Comparison of ENCODE assay signal across 10 cellular contexts in genomic region chrX:39936886-39937770, GRCh38.
DNase-seq lines count a peak whose midpoint lies in the region; ATAC-seq and TF ChIP-seq lines count a peak whose summit lies in the region.
"Had no signal": no experiment of that assay in that cellular context is flagged by ENCODE, and none has a peak within 500 bp of the region (broad histone marks: within the 10 kb centered on the region; RNA-seq: fewer than 3 reads in every experiment).

No MANE protein-coding gene starts in this region.

- peak in 3 of 10 experiments; percentile 1 to 34 (median 6) for DNase-seq in CD4-positive, alpha-beta T cell
- DNase-seq in KBM-7 = peak; percentile 77
- DNase-seq in activated naive CD8-positive, alpha-beta T cell treated with anti-CD3 and anti-CD28 coated beads, Interleukin-2, amount 50 U/mL, for 24 hours = peak; percentile 10
- DNase-seq in activated gamma-delta T cell (lab: John Stamatoyannopoulos, UW) = no peak
- DNase-seq in hepatic stellate cell (ENCODE audit: low spot score) = no peak
- DNase-seq in anterior cingulate cortex (lab: John Stamatoyannopoulos, UW) = no peak
- no peak for DNase-seq in esophagus squamous epithelium (lab: John Stamatoyannopoulos, UW)

- peaks cover 0 to 20% (median 3%) of the 10 kb centered on the region in 3 donors for H3K4me1 ChIP-seq in esophagus squamous epithelium
- H3K4me1 ChIP-seq: right atrium auricular region had no signal

- in situ Hi-C loops in KBM-7 (cut with MboI; ENCODE audit: low pct_unique_long_range_greater_than_20kb, low sequenced_read_pairs) = no loop called here

- H3K4me1 Mint-ChIP-seq in CD4-positive, alpha-beta T cell (ENCODE audit: low read depth) = peaks cover 16% of the 10 kb centered on the region
- peaks cover 12% of the 10 kb centered on the region for H3K4me1 Mint-ChIP-seq in activated naive CD8-positive, alpha-beta T cell treated with anti-CD3 and anti-CD28 coated beads, Interleukin-2, amount 50 U/mL, for 24 hours

- no peaks in the 10 kb centered on the region for H3K9me3 ChIP-seq in CD4-positive, alpha-beta T cell (ENCODE audit: control insufficient read depth, low read length)
- H3K9me3 ChIP-seq in esophagus squamous epithelium = no peaks in the 10 kb centered on the region
- H3K9me3 ChIP-seq: right atrium auricular region had no signal

- H3K27me3 ChIP-seq in CD4-positive, alpha-beta T cell (ENCODE audit: control insufficient read depth, insufficient read depth, low read length) = no peaks in the 10 kb centered on the region
- H3K27me3 ChIP-seq in esophagus squamous epithelium = no peaks in the 10 kb centered on the region
- H3K27me3 ChIP-seq: hepatocyte, right atrium auricular region had no signal

- H3K9me3 Mint-ChIP-seq in CD4-positive, alpha-beta T cell = no peaks in the 10 kb centered on the region
- H3K9me3 Mint-ChIP-seq in activated naive CD8-positive, alpha-beta T cell treated with anti-CD3 and anti-CD28 coated beads, Interleukin-2, amount 50 U/mL, for 24 hours = no peaks in the 10 kb centered on the region

- H3K4me3 ChIP-seq in esophagus squamous epithelium = no peak overlapping the region
- H3K4me3 ChIP-seq: hepatocyte, right atrium auricular region had no signal

- H3K36me3 Mint-ChIP-seq in CD4-positive, alpha-beta T cell (ENCODE audit: low read depth) = no peaks in the 10 kb centered on the region
- no peaks in the 10 kb centered on the region for H3K36me3 Mint-ChIP-seq in activated naive CD8-positive, alpha-beta T cell treated with anti-CD3 and anti-CD28 coated beads, Interleukin-2, amount 50 U/mL, for 24 hours (ENCODE audit: low read depth)

- intact Hi-C loops in CD4-positive, alpha-beta T cell (cut with DNase I, micrococcal nuclease) = no loop called here
- intact Hi-C loops in esophagus squamous epithelium (cut with DNase I) = no loop called here

- TF ChIP-seq CTCF in CD4-positive, alpha-beta T cell (IDR thresholded peaks at IDR 0.05) = no peak
- no peak for TF ChIP-seq CTCF in esophagus squamous epithelium (IDR thresholded peaks at IDR 0.05)

- H3K27me3 Mint-ChIP-seq in CD4-positive, alpha-beta T cell = no peaks in the 10 kb centered on the region
- H3K27me3 Mint-ChIP-seq in activated naive CD8-positive, alpha-beta T cell treated with anti-CD3 and anti-CD28 coated beads, Interleukin-2, amount 50 U/mL, for 24 hours = no peaks in the 10 kb centered on the region

- 60% methylated on average over 3 of the region's 18 CpGs; no CpG with 5 or more reads in 1 of the 2 donors for WGBS in esophagus squamous epithelium, 2 donors

- no peak for TF ChIP-seq POLR2A in esophagus squamous epithelium (IDR thresholded peaks at IDR 0.05)

- POLR2A ChIA-PET in CD4-positive, alpha-beta T cell (lab: Charles Lee) = no interaction called here

- H3K27ac ChIP-seq in CD4-positive, alpha-beta T cell (ENCODE audit: low read depth, low read length) = peak overlapping the region; percentile 29
- peak overlapping the region in 1 of 4 donors; percentile 39 for H3K27ac ChIP-seq in esophagus squamous epithelium
- H3K27ac ChIP-seq: hepatocyte, right atrium auricular region had no signal

- peak overlapping the region; percentile 78 for H3K27ac Mint-ChIP-seq in CD4-positive, alpha-beta T cell
- no peak overlapping the region for H3K27ac Mint-ChIP-seq in activated naive CD8-positive, alpha-beta T cell treated with anti-CD3 and anti-CD28 coated beads, Interleukin-2, amount 50 U/mL, for 24 hours

- peak overlapping the region; percentile 72 for H3K4me3 Mint-ChIP-seq in CD4-positive, alpha-beta T cell
- no peak overlapping the region for H3K4me3 Mint-ChIP-seq in activated naive CD8-positive, alpha-beta T cell treated with anti-CD3 and anti-CD28 coated beads, Interleukin-2, amount 50 U/mL, for 24 hours

- H3K36me3 ChIP-seq in esophagus squamous epithelium = no peaks in the 10 kb centered on the region
- H3K36me3 ChIP-seq: right atrium auricular region had no signal

- CTCF ChIA-PET in CD4-positive, alpha-beta T cell (lab: Charles Lee) = no interaction called here

- peak; percentile 46 for ATAC-seq in CD4-positive, alpha-beta T cell (ENCODE audit: poor library complexity)
- ATAC-seq in GM19397 (IDR thresholded peaks at IDR 0.05; ENCODE audit: unreplicated experiment) = peak; percentile 58
- ATAC-seq in activated naive CD8-positive, alpha-beta T cell treated with anti-CD3 and anti-CD28 coated beads, Interleukin-2, amount 50 U/mL, for 24 hours = peak; percentile 59

Comparison
In these comparisons a context has a peak if more than half of its experiments do, and no peak if none do; other contexts are left out.
1. DNase-seq: peak in KBM-7 (single experiment) and activated naive CD8-positive, alpha-beta T cell treated with anti-CD3 and anti-CD28 coated beads, Interleukin-2, amount 50 U/mL, for 24 hours (single experiment); none in activated gamma-delta T cell (single experiment), hepatic stellate cell (single experiment), anterior cingulate cortex (0 of 58) and esophagus squamous epithelium (single experiment).
2. Peak in every context shown above with its lines, with median percentiles within 50 percentile points of each other: ATAC-seq.